ENCODE assay signal across 17 cellular contexts in genomic region chr16:27429330-27429871, GRCh38. TPM values are rescaled to one million over a fixed set of nuclear protein-coding genes. Genes with fewer than 3 reads are reported as not detected.
DNase-seq lines count a peak whose midpoint lies in the region; ATAC-seq and TF ChIP-seq lines count a peak whose summit lies in the region.
"Had no signal": no experiment of that assay in that cellular context is flagged by ENCODE, and none has a peak within 500 bp of the region (broad histone marks: within the 10 kb centered on the region; RNA-seq: fewer than 3 reads in every experiment).

No MANE protein-coding gene starts in this region.

- H3K4me3 Mint-ChIP-seq in activated naive CD4-positive, alpha-beta T cell treated with anti-CD3 and anti-CD28 coated beads, Interleukin-2, amount 50 U/mL, for 24 hours: no peak overlapping the region
- no peak overlapping the region for H3K4me3 Mint-ChIP-seq in activated T-helper 1 cell treated with anti-CD3 and anti-CD28 coated beads, Interleukin-12 subunit alpha, Interleukin-12 subunit beta, Interleukin-2, Interleukin-4 antibody, amounts not matched to agents 30 ng/mL and 10 ng/mL and 1 ng/mL, durations not matched to agents 14 hours and 24 hours and 36 hours
- peak overlapping the region in 5 of 8 donors; percentile 23 to 64 (median 46) for H3K4me3 Mint-ChIP-seq in naive B cell

- no peak overlapping the region for H3K4me3 ChIP-seq in breast epithelium
- H3K4me3 ChIP-seq: cardiac muscle cell, gastrocnemius medialis, Peyer's patch, upper lobe of left lung had no signal

- H3K9me3 Mint-ChIP-seq in activated naive CD4-positive, alpha-beta T cell treated with anti-CD3 and anti-CD28 coated beads, Interleukin-2, amount 50 U/mL, for 24 hours: no peaks in the 10 kb centered on the region
- no peaks in the 10 kb centered on the region for H3K9me3 Mint-ChIP-seq in activated T-helper 1 cell treated with anti-CD3 and anti-CD28 coated beads, Interleukin-12 subunit alpha, Interleukin-12 subunit beta, Interleukin-2, Interleukin-4 antibody, amounts not matched to agents 30 ng/mL and 10 ng/mL and 1 ng/mL, durations not matched to agents 14 hours and 24 hours and 36 hours
- H3K9me3 Mint-ChIP-seq in naive B cell: peaks cover 0 to 2% (median 0%) of the 10 kb centered on the region in 7 donors

- intact Hi-C loops in activated T-helper 1 cell treated with anti-CD3 and anti-CD28 coated beads, Interleukin-12 subunit alpha, Interleukin-12 subunit beta, Interleukin-2, Interleukin-4 antibody, amounts not matched to agents 30 ng/mL and 10 ng/mL and 1 ng/mL, durations not matched to agents 14 hours and 24 hours and 36 hours (cut with micrococcal nuclease): no loop called here
- intact Hi-C loops in breast epithelium (cut with DNase I; ENCODE audit: low total_unique reads): no loop called here

- peaks cover 65% of the 10 kb centered on the region for H3K4me1 Mint-ChIP-seq in activated naive CD4-positive, alpha-beta T cell treated with anti-CD3 and anti-CD28 coated beads, Interleukin-2, amount 50 U/mL, for 24 hours
- H3K4me1 Mint-ChIP-seq in activated T-helper 1 cell treated with anti-CD3 and anti-CD28 coated beads, Interleukin-12 subunit alpha, Interleukin-12 subunit beta, Interleukin-2, Interleukin-4 antibody, amounts not matched to agents 30 ng/mL and 10 ng/mL and 1 ng/mL, durations not matched to agents 14 hours and 24 hours and 36 hours (ENCODE audit: low read depth): peaks cover 89% of the 10 kb centered on the region
- H3K4me1 Mint-ChIP-seq in naive B cell: peaks cover 63 to 97% (median 89%) of the 10 kb centered on the region in 3 donors

- ATAC-seq in naive B cell (ENCODE audit: low read depth in 2 of 2): no peak
- ATAC-seq: gastrocnemius medialis had no signal

- H3K4me1 ChIP-seq in breast epithelium: no peaks in the 10 kb centered on the region
- H3K4me1 ChIP-seq: gastrocnemius medialis had no signal

- peaks cover 31% of the 10 kb centered on the region for H3K36me3 Mint-ChIP-seq in activated naive CD4-positive, alpha-beta T cell treated with anti-CD3 and anti-CD28 coated beads, Interleukin-2, amount 50 U/mL, for 24 hours
- H3K36me3 Mint-ChIP-seq in activated T-helper 1 cell treated with anti-CD3 and anti-CD28 coated beads, Interleukin-12 subunit alpha, Interleukin-12 subunit beta, Interleukin-2, Interleukin-4 antibody, amounts not matched to agents 30 ng/mL and 10 ng/mL and 1 ng/mL, durations not matched to agents 14 hours and 24 hours and 36 hours (ENCODE audit: low read depth): peaks cover 57% of the 10 kb centered on the region
- peaks cover 8 to 22% of the 10 kb centered on the region in 2 donors for H3K36me3 Mint-ChIP-seq in naive B cell

- H3K27ac Mint-ChIP-seq in activated naive CD4-positive, alpha-beta T cell treated with anti-CD3 and anti-CD28 coated beads, Interleukin-2, amount 50 U/mL, for 24 hours: peak overlapping the region; percentile 90
- H3K27ac Mint-ChIP-seq in activated T-helper 1 cell treated with anti-CD3 and anti-CD28 coated beads, Interleukin-12 subunit alpha, Interleukin-12 subunit beta, Interleukin-2, Interleukin-4 antibody, amounts not matched to agents 30 ng/mL and 10 ng/mL and 1 ng/mL, durations not matched to agents 14 hours and 24 hours and 36 hours: peak overlapping the region; percentile 89
- H3K27ac Mint-ChIP-seq in naive B cell: peak overlapping the region in 4 of 6 donors; percentile 56 to 94 (median 56)

- TF ChIP-seq POLR2A in breast epithelium (IDR thresholded peaks at IDR 0.05): no peak

- peaks cover 0 to 16% of the 10 kb centered on the region in 2 donors for H3K27me3 ChIP-seq in breast epithelium
- H3K27me3 ChIP-seq: cardiac muscle cell, Peyer's patch, upper lobe of left lung had no signal

- H3K27ac ChIP-seq in breast epithelium: no peak overlapping the region
- H3K27ac ChIP-seq: cardiac muscle cell, gastrocnemius medialis, Peyer's patch, upper lobe of left lung had no signal

- DNase-seq in activated naive CD4-positive, alpha-beta T cell treated with anti-CD3 and anti-CD28 coated beads, Interleukin-2, amount 50 U/mL, for 16 hours: no peak
- no peak for DNase-seq in activated T-helper 1 cell treated with anti-CD3 and anti-CD28 coated beads, Interleukin-12 subunit alpha, Interleukin-12 subunit beta, Interleukin-2, Interleukin-4 antibody, amounts not matched to agents 30 ng/mL and 10 ng/mL and 1 ng/mL, durations not matched to agents 14 hours and 24 hours and 36 hours (ENCODE audit: low spot score)
- DNase-seq in naive B cell (no peak), ureter (ENCODE audit: low spot score) (peak; percentile 12), breast epithelium (ENCODE audit: low spot score in 2 of 2) (no peak), HUDEP-2 (lab: John Stamatoyannopoulos, UW; ENCODE audit: unreplicated experiment in 76 of 76) (no peak), NOMO-1 (lab: John Stamatoyannopoulos, UW; ENCODE audit: unreplicated experiment in 2 of 2) (no peak)
- DNase-seq: activated CD4-positive, CD25-positive, alpha-beta regulatory T cell; activated gamma-delta T cell treated with Interleukin-2 at 50 U/mL for 16 hours; DMS153; gastrocnemius medialis; NCI-H1694 treated with DMSO at 0.1 percent for 48 hours; NCI-H510A treated with DMSO at 0.1 percent for 48 hours had no signal

- H3K9me3 ChIP-seq in breast epithelium: no peaks in the 10 kb centered on the region
- H3K9me3 ChIP-seq: gastrocnemius medialis, Peyer's patch, upper lobe of left lung had no signal

- H3K27me3 Mint-ChIP-seq in activated naive CD4-positive, alpha-beta T cell treated with anti-CD3 and anti-CD28 coated beads, Interleukin-2, amount 50 U/mL, for 24 hours: no peaks in the 10 kb centered on the region
- no peaks in the 10 kb centered on the region for H3K27me3 Mint-ChIP-seq in activated T-helper 1 cell treated with anti-CD3 and anti-CD28 coated beads, Interleukin-12 subunit alpha, Interleukin-12 subunit beta, Interleukin-2, Interleukin-4 antibody, amounts not matched to agents 30 ng/mL and 10 ng/mL and 1 ng/mL, durations not matched to agents 14 hours and 24 hours and 36 hours (ENCODE audit: insufficient read depth)
- no peaks in the 10 kb centered on the region for H3K27me3 Mint-ChIP-seq in naive B cell

- no peaks in the 10 kb centered on the region for H3K36me3 ChIP-seq in breast epithelium
- H3K36me3 ChIP-seq: cardiac muscle cell, gastrocnemius medialis, Peyer's patch had no signal

- no peak for TF ChIP-seq CTCF in breast epithelium (IDR thresholded peaks at IDR 0.05)

RNA-seq across cellular contexts. Expression of gene IL21R, which starts 27.4 kb away (rescaled TPM):
- total RNA-seq in activated T-helper 1 cell treated with anti-CD3 and anti-CD28 coated beads, Interleukin-12 subunit alpha, Interleukin-12 subunit beta, Interleukin-2, Interleukin-4 antibody, amounts not matched to agents 30 ng/mL and 10 ng/mL and 1 ng/mL, durations not matched to agents 14 hours and 24 hours and 36 hours: 101 and 104 TPM in 2 replicates
- 100 to 1,000 TPM in 1 of 6 donors, 10 to 100 TPM in 5; 47.9 to 118 (median 74.5) TPM for polyA plus RNA-seq in naive B cell (ENCODE audit: low read depth in 6 of 6)
- 0.60 TPM for total RNA-seq in ureter
- total RNA-seq in breast epithelium: under 1 TPM in 2 of 3 donors, not detected in 1; 0.16 to 0.33 TPM
- total RNA-seq: cardiac muscle cell had no signal
- polyA plus RNA-seq: cardiac muscle cell had no signal

Comparison
In these comparisons a context has a peak if more than half of its experiments do, and no peak if none do; other contexts are left out.
1. H3K4me3 Mint-ChIP-seq: peak in naive B cell (5 of 8); none in activated naive CD4-positive, alpha-beta T cell treated with anti-CD3 and anti-CD28 coated beads, Interleukin-2, amount 50 U/mL, for 24 hours (single experiment) and activated T-helper 1 cell treated with anti-CD3 and anti-CD28 coated beads, Interleukin-12 subunit alpha, Interleukin-12 subunit beta, Interleukin-2, Interleukin-4 antibody, amounts not matched to agents 30 ng/mL and 10 ng/mL and 1 ng/mL, durations not matched to agents 14 hours and 24 hours and 36 hours (single experiment).
2. RNA of gene IL21R, which starts 27.4 kb away (total RNA-seq): 101 to 104 TPM in activated T-helper 1 cell treated with anti-CD3 and anti-CD28 coated beads, Interleukin-12 subunit alpha, Interleukin-12 subunit beta, Interleukin-2, Interleukin-4 antibody, amounts not matched to agents 30 ng/mL and 10 ng/mL and 1 ng/mL, durations not matched to agents 14 hours and 24 hours and 36 hours; 0.60 TPM in ureter (single experiment) and 0.16 to 0.33 TPM in breast epithelium; every median in the first group is over 10 times any median in the second.
3. Peak in every context shown above with its lines, with median percentiles within 50 percentile points of each other: H3K27ac Mint-ChIP-seq.